ENCODE assay signal across 10 cellular contexts in genomic region chr2:174752403-174753037, GRCh38. TPM values are rescaled to one million over a fixed set of nuclear protein-coding genes. Genes with fewer than 3 reads are reported as not detected.
A peak's percentile ranks its signal among the peaks of the same experiment; 100 is the strongest.
DNase-seq lines count a peak whose midpoint lies in the region; ATAC-seq and TF ChIP-seq lines count a peak whose summit lies in the region.
"Had no signal": no experiment of that assay in that cellular context is flagged by ENCODE, and none has a peak within 500 bp of the region (broad histone marks: within the 10 kb centered on the region; RNA-seq: fewer than 3 reads in every experiment).

No MANE protein-coding gene starts in this region.

- no peak overlapping the region for H3K4me3 ChIP-seq in OCI-LY7 (ENCODE audit: low read depth, low read length, poor library complexity, severe bottlenecking)

- H2AFZ ChIP-seq in OCI-LY7 (ENCODE audit: low read length): peak overlapping the region; percentile 55; the same call in 1 of the 2 replicates

- H3K27ac Mint-ChIP-seq in naive B cell: peak overlapping the region; percentile 63 to 97 (median 84)

- H3K4me3 Mint-ChIP-seq in naive B cell: peak overlapping the region in 4 of 8 donors; percentile 13 to 55 (median 28)

- no TSS peak for BruUV-seq in OCI-LY7 (replicated peaks; lab: Mats Ljungman, UMichigan)

- POLR2A ChIA-PET in OCI-LY7 (lab: Charles Lee): interaction anchor here (1.0 kb wide), 1 partner anchor 18 kb away, joined by 3 read pairs; no protein-coding TSS in a partner anchor

- no peak overlapping the region for H3K4me2 ChIP-seq in OCI-LY7 (ENCODE audit: low read length)

- H3K79me2 ChIP-seq in OCI-LY7 (ENCODE audit: insufficient read depth, low read depth, low read length): no peaks in the 10 kb centered on the region

- intact Hi-C loops in OCI-LY7 (cut with micrococcal nuclease; ENCODE audit: unreplicated experiment): no loop called here

- no peaks in the 10 kb centered on the region for H3K9me3 Mint-ChIP-seq in naive B cell

- peaks cover 8% of the 10 kb centered on the region for H3K4me1 ChIP-seq in OCI-LY7 (ENCODE audit: insufficient read depth, low read length, poor library complexity, severe bottlenecking)

- H3K36me3 ChIP-seq in OCI-LY7 (ENCODE audit: insufficient read depth, low read length): no peaks in the 10 kb centered on the region
- H3K36me3 ChIP-seq: neutrophil had no signal

- peaks cover 0 to 6% (median 4%) of the 10 kb centered on the region in 3 donors for H3K27me3 Mint-ChIP-seq in naive B cell

- no peaks in the 10 kb centered on the region for H3K9me2 ChIP-seq in OCI-LY7 (ENCODE audit: insufficient read depth, low read length)

- DNase-seq in NCI-H2171 treated with DMSO at 0.1 percent for 48 hours (lab: John Stamatoyannopoulos, UW) (peak; percentile 31), NCI-H2171 (lab: John Stamatoyannopoulos, UW) (no peak), OCI-LY7 (ENCODE audit: low spot score) (no peak), naive B cell (peak; percentile 40), left lobe of liver (ENCODE audit: low spot score) (no peak), GM10266 (ENCODE audit: extremely low spot score) (no peak)
- DNase-seq in activated CD4-positive, CD25-positive, alpha-beta regulatory T cell (lab: John Stamatoyannopoulos, UW): no peak

- CTCF ChIA-PET in OCI-LY7 (lab: Charles Lee; ENCODE audit: unreplicated experiment): no interaction called here

- no peaks in the 10 kb centered on the region for H3K36me3 Mint-ChIP-seq in naive B cell

- H4K20me1 ChIP-seq in OCI-LY7 (ENCODE audit: insufficient read depth, low read length): no peaks in the 10 kb centered on the region

- no peak for TF ChIP-seq CTCF in OCI-LY7 (conservative IDR thresholded peaks at IDR 0.05; ENCODE audit: low read length)
- TF ChIP-seq CTCF in GM10266 (IDR thresholded peaks at IDR 0.05; ENCODE audit: control insufficient read depth, insufficient read depth, low read depth, missing control alignments): no peak

- H3K27ac ChIP-seq in OCI-LY7 (ENCODE audit: low read depth, low read length, poor library complexity, severe bottlenecking): no peak overlapping the region
- H3K27ac ChIP-seq: 22Rv1, neutrophil had no signal

- ATAC-seq in HG02623 (IDR thresholded peaks at IDR 0.05; ENCODE audit: unreplicated experiment): peak; percentile 84
- peak; percentile 54 for ATAC-seq in naive B cell (ENCODE audit: low read depth in 2 of 2)
- ATAC-seq in left lobe of liver: no peak

- H3K4me1 Mint-ChIP-seq in naive B cell: peaks cover 24 to 47% (median 33%) of the 10 kb centered on the region in 3 donors

- no peaks in the 10 kb centered on the region for H3K9me3 ChIP-seq in OCI-LY7 (ENCODE audit: low read length)
- H3K9me3 ChIP-seq: neutrophil had no signal

RNA-seq across cellular contexts. Expression of gene CHRNA1, which starts 11.8 kb away (rescaled TPM):
- total RNA-seq in OCI-LY7 (2014; rRNA removed; shearing (Covaris generic)): not detected in 2 replicates
- total RNA-seq in OCI-LY7 (2022): not detected in 2 replicates
- polyA plus RNA-seq in naive B cell (ENCODE audit: low read depth in 6 of 6): under 1 TPM in 2 of 6 donors, not detected in 4; 0.22 to 0.45 TPM
- not detected for total RNA-seq in left lobe of liver

Comparison
In these comparisons a context has a peak if more than half of its experiments do, and no peak if none do; other contexts are left out.
1. DNase-seq: peak in NCI-H2171 treated with DMSO at 0.1 percent for 48 hours (single experiment) and naive B cell (single experiment); none in NCI-H2171 (single experiment), OCI-LY7 (single experiment), left lobe of liver (single experiment), GM10266 (single experiment) and activated CD4-positive, CD25-positive, alpha-beta regulatory T cell (0 of 4).